ENCODE assay signal across 8 cellular contexts in genomic region chr12:56590237-56590830, GRCh38. TPM values are rescaled to one million over a fixed set of nuclear protein-coding genes. Genes with fewer than 3 reads are reported as not detected.
DNase-seq lines count a peak whose midpoint lies in the region; ATAC-seq and TF ChIP-seq lines count a peak whose summit lies in the region.

No MANE protein-coding gene starts in this region.

- no peaks in the 10 kb centered on the region for H3K27me3 Mint-ChIP-seq in activated T-cell treated with anti-CD3 and anti-CD28 coated beads, Interleukin-2, amount 50 U/mL, for 24 hours

- ATAC-seq in HG03196 (IDR thresholded peaks at IDR 0.05; ENCODE audit: unreplicated experiment), result no peak

- in situ Hi-C loops in brain microvascular endothelial cell (cut with HindIII; ENCODE audit: low pct_ligation_motif_present, low sequenced_read_pairs), result no loop called here

- H3K4me3 ChIP-seq in A673 (ENCODE audit: low read depth, low read length, poor library complexity, severe bottlenecking) (no peak overlapping the region), GM12865 (ENCODE audit: low read depth, low read length) (no peak overlapping the region), brain microvascular endothelial cell (ENCODE audit: low read depth, low read length) (no peak overlapping the region)

- TF ChIP-seq CTCF in A673 (conservative IDR thresholded peaks at IDR 0.05; ENCODE audit: low read depth, low read length), result peak; percentile 61
- peak; percentile 64 for TF ChIP-seq CTCF in GM12865 (IDR thresholded peaks at IDR 0.05; ENCODE audit: insufficient read depth, low read depth, low read length, missing control alignments)
- TF ChIP-seq CTCF in brain microvascular endothelial cell (IDR thresholded peaks at IDR 0.05; ENCODE audit: low read depth, low read length, missing control alignments), result peak; percentile 73

- H3K27me3 ChIP-seq in A673 (replicated peaks; ENCODE audit: insufficient read depth, low read depth, low read length, poor library complexity), result no peaks in the 10 kb centered on the region
- no peaks in the 10 kb centered on the region for H3K27me3 ChIP-seq in brain microvascular endothelial cell (replicated peaks)

- H3K4me1 Mint-ChIP-seq in activated T-cell treated with anti-CD3 and anti-CD28 coated beads, Interleukin-2, amount 50 U/mL, for 24 hours (ENCODE audit: low read depth), result peaks cover 5% of the 10 kb centered on the region

- intact Hi-C loops in A673 (cut with micrococcal nuclease; ENCODE audit: unreplicated experiment), result loop anchor here (1.0 to 5.0 kb wide), 2 partner anchors 77 to 93 kb away; no protein-coding TSS in a partner anchor
- intact Hi-C loops in posterior vena cava (cut with DNase I), result no loop called here

- H3K36me3 Mint-ChIP-seq in activated T-cell treated with anti-CD3 and anti-CD28 coated beads, Interleukin-2, amount 50 U/mL, for 24 hours (ENCODE audit: low read depth), result peaks cover 3% of the 10 kb centered on the region

- H3K9me3 ChIP-seq in A673 (ENCODE audit: low read depth, low read length, poor library complexity, severe bottlenecking), result no peaks in the 10 kb centered on the region

- BruUV-seq in A673 (replicated peaks; lab: Mats Ljungman, UMichigan), result no TSS peak

- no peak overlapping the region for H3K4me3 Mint-ChIP-seq in activated T-cell treated with anti-CD3 and anti-CD28 coated beads, Interleukin-2, amount 50 U/mL, for 24 hours

- CTCF ChIA-PET in A673 (lab: Charles Lee), result interaction anchor here (0.7 kb wide), 1 partner anchor 76 kb away, joined by 3 read pairs; no protein-coding TSS in a partner anchor

- DNase-seq in A673 (ENCODE audit: low spot score) (peak; percentile 48), GM12865 (ENCODE audit: low read depth) (peak; percentile 63), NCI-H187 treated with DMSO at 0.1 percent for 48 hours (lab: John Stamatoyannopoulos, UW) (peak; percentile 6), brain microvascular endothelial cell (peak; percentile 23), posterior vena cava (ENCODE audit: low spot score) (peak; percentile 23), NCI-H1105 (lab: John Stamatoyannopoulos, UW) (no peak)
- DNase-seq in activated T-cell treated with anti-CD3 and anti-CD28 coated beads, Interleukin-2, amount 50 U/mL, for 24 hours, result no peak

- no peaks in the 10 kb centered on the region for H3K9me3 Mint-ChIP-seq in activated T-cell treated with anti-CD3 and anti-CD28 coated beads, Interleukin-2, amount 50 U/mL, for 24 hours

- no peak overlapping the region for H3K27ac Mint-ChIP-seq in activated T-cell treated with anti-CD3 and anti-CD28 coated beads, Interleukin-2, amount 50 U/mL, for 24 hours

- POLR2A ChIA-PET in A673 (lab: Charles Lee; ENCODE audit: low non-redundant PET), result interaction anchor here (0.6 kb wide), 1 partner anchor 617 kb away, joined by 10 read pairs; no protein-coding TSS in a partner anchor

- peaks cover 9% of the 10 kb centered on the region for H3K36me3 ChIP-seq in A673 (ENCODE audit: insufficient read depth, low read length, poor library complexity, severe bottlenecking)
- H3K36me3 ChIP-seq in brain microvascular endothelial cell (replicated peaks), result peaks cover 31% of the 10 kb centered on the region

- no peak overlapping the region for H3K27ac ChIP-seq in A673 (ENCODE audit: low read depth, low read length, poor library complexity, severe bottlenecking)
- no peak overlapping the region for H3K27ac ChIP-seq in brain microvascular endothelial cell

- no peaks in the 10 kb centered on the region for H3K4me1 ChIP-seq in A673 (ENCODE audit: insufficient read depth, low read length, poor library complexity, severe bottlenecking)

RNA-seq across cellular contexts. Expression of gene BAZ2A, which starts 39.8 kb away (rescaled TPM):
- total RNA-seq in A673 (2021), result 126 and 139 TPM in 2 replicates
- total RNA-seq in posterior vena cava, result 10 to 100 TPM; 48.7 to 66.3 TPM

RNA-seq across cellular contexts. Expression of gene ATP5F1B, which starts 55.5 kb away (rescaled TPM):
- total RNA-seq in A673 (2021) (1,089 and 1,126 TPM in 2 replicates), posterior vena cava (100 to 1,000 TPM; 363 to 368 TPM)

Comparison
In these comparisons a context has a peak if more than half of its experiments do, and no peak if none do; other contexts are left out.
1. DNase-seq: peak in A673 (single experiment), GM12865 (single experiment), NCI-H187 treated with DMSO at 0.1 percent for 48 hours (single experiment), brain microvascular endothelial cell (single experiment) and posterior vena cava (single experiment); none in NCI-H1105 (single experiment) and activated T-cell treated with anti-CD3 and anti-CD28 coated beads, Interleukin-2, amount 50 U/mL, for 24 hours (single experiment).
2. Peak in every context shown above with its lines, with median percentiles within 50 percentile points of each other: CTCF ChIP-seq.